In genomic region chr1:36096500-36097412, GRCh38 we compare ENCODE assay signal across 8 cellular contexts.
DNase-seq lines count a peak whose midpoint lies in the region; ATAC-seq, FAIRE-seq and TF ChIP-seq lines count a peak whose summit lies in the region.

No MANE protein-coding gene starts in this region.

- DNase-seq in activated CD8-positive, alpha-beta memory T cell treated with anti-CD3 and anti-CD28 coated beads for 24 hours: peak; percentile 54
- no peak for DNase-seq in activated CD8-positive, alpha-beta memory T cell treated with anti-CD3 and anti-CD28 coated beads, Interleukin-2, amount 50 U/mL, for 4 hours
- DNase-seq in NCI-H524 treated with DMSO at 0.1 percent for 48 hours (lab: John Stamatoyannopoulos, UW) (peak; percentile 42), D721Med (ENCODE audit: insufficient read length, low spot score) (no peak), HuH-7.5 (ENCODE audit: low spot score) (no peak)
- DNase-seq in stimulated activated naive CD8-positive, alpha-beta T cell treated with anti-CD3 and anti-CD28 coated beads, Interleukin-15, Interleukin-2, amounts not matched to agents 100 U/mL and 50 U/mL, for 24 hours: no peak
- DNase-seq in activated CD4-positive, alpha-beta T cell treated with anti-CD3 and anti-CD28 coated beads, Interleukin-2, amount 50 U/mL, for 48 hours: no peak

- H3K4me3 Mint-ChIP-seq in dendritic cell treated with granulocyte-macrophage colony-stimulating factor and Interleukin-4, amounts not matched to agents 40 ng/mL and 50 ng/mL, for 4 days: no peak overlapping the region

- no peak for TF ChIP-seq CTCF in D721Med (IDR thresholded peaks at IDR 0.05; ENCODE audit: insufficient read depth, missing control alignments)

- peak; percentile 15 for ATAC-seq in stimulated activated naive CD8-positive, alpha-beta T cell treated with anti-CD3 and anti-CD28 coated beads, Interleukin-15, Interleukin-2, amounts not matched to agents 100 U/mL and 50 U/mL, for 24 hours

- peaks cover 68% of the 10 kb centered on the region for H3K4me1 Mint-ChIP-seq in dendritic cell treated with granulocyte-macrophage colony-stimulating factor and Interleukin-4, amounts not matched to agents 40 ng/mL and 50 ng/mL, for 4 days (ENCODE audit: low read depth)

- H3K36me3 Mint-ChIP-seq in dendritic cell treated with granulocyte-macrophage colony-stimulating factor and Interleukin-4, amounts not matched to agents 40 ng/mL and 50 ng/mL, for 4 days (ENCODE audit: low read depth): peaks cover 57% of the 10 kb centered on the region

- intact Hi-C loops in dendritic cell treated with granulocyte-macrophage colony-stimulating factor and Interleukin-4, amounts not matched to agents 40 ng/mL and 50 ng/mL, for 4 days (cut with micrococcal nuclease): no loop called here

- peak overlapping the region; percentile 89 for H3K27ac Mint-ChIP-seq in dendritic cell treated with granulocyte-macrophage colony-stimulating factor and Interleukin-4, amounts not matched to agents 40 ng/mL and 50 ng/mL, for 4 days

- H3K27me3 Mint-ChIP-seq in dendritic cell treated with granulocyte-macrophage colony-stimulating factor and Interleukin-4, amounts not matched to agents 40 ng/mL and 50 ng/mL, for 4 days: no peaks in the 10 kb centered on the region

- no peaks in the 10 kb centered on the region for H3K9me3 Mint-ChIP-seq in dendritic cell treated with granulocyte-macrophage colony-stimulating factor and Interleukin-4, amounts not matched to agents 40 ng/mL and 50 ng/mL, for 4 days

- FAIRE-seq in D721Med (lab: Jason Lieb, UNC): no peak

Comparison
In these comparisons a context has a peak if more than half of its experiments do, and no peak if none do; other contexts are left out.
1. DNase-seq: peak in activated CD8-positive, alpha-beta memory T cell treated with anti-CD3 and anti-CD28 coated beads for 24 hours (single experiment) and NCI-H524 treated with DMSO at 0.1 percent for 48 hours (single experiment); none in activated CD8-positive, alpha-beta memory T cell treated with anti-CD3 and anti-CD28 coated beads, Interleukin-2, amount 50 U/mL, for 4 hours (single experiment), stimulated activated naive CD8-positive, alpha-beta T cell treated with anti-CD3 and anti-CD28 coated beads, Interleukin-15, Interleukin-2, amounts not matched to agents 100 U/mL and 50 U/mL, for 24 hours (single experiment), activated CD4-positive, alpha-beta T cell treated with anti-CD3 and anti-CD28 coated beads, Interleukin-2, amount 50 U/mL, for 48 hours (0 of 2), D721Med (single experiment) and HuH-7.5 (single experiment).